Comparison of ENCODE assay signal across 16 cellular contexts in genomic region chr1:24558455-24558854, GRCh38. TPM values are rescaled to one million over a fixed set of nuclear protein-coding genes. Genes with fewer than 3 reads are reported as not detected.
DNase-seq lines count a peak whose midpoint lies in the region; ATAC-seq and TF ChIP-seq lines count a peak whose summit lies in the region.
"Had no signal": no experiment of that assay in that cellular context is flagged by ENCODE, and none has a peak within 500 bp of the region (broad histone marks: within the 10 kb centered on the region; RNA-seq: fewer than 3 reads in every experiment).

No MANE protein-coding gene starts in this region.

- H3K79me2 ChIP-seq in neural progenitor cell (ENCODE audit: low read depth), result no peaks in the 10 kb centered on the region

- H3K4me1 Mint-ChIP-seq in T-helper 17 cell, result peaks cover 5% of the 10 kb centered on the region
- H3K4me1 Mint-ChIP-seq in neural progenitor cell, result peaks cover 58% of the 10 kb centered on the region

- intact Hi-C loops in left ventricle myocardium superior (cut with micrococcal nuclease), result no loop called here
- intact Hi-C loops in Right ventricle myocardium inferior (cut with DNase I), result no loop called here

- no peaks in the 10 kb centered on the region for H3K4me1 ChIP-seq in neural progenitor cell
- H3K4me1 ChIP-seq: Caco-2 had no signal

- peaks cover 24% of the 10 kb centered on the region for H3K27me3 Mint-ChIP-seq in T-helper 17 cell
- H3K27me3 Mint-ChIP-seq in neural progenitor cell (ENCODE audit: insufficient read depth, low read depth), result peaks cover 28% of the 10 kb centered on the region

- no peak overlapping the region for H3K4me2 ChIP-seq in neural progenitor cell

- no peaks in the 10 kb centered on the region for H3K36me3 Mint-ChIP-seq in T-helper 17 cell (ENCODE audit: low read depth)
- H3K36me3 Mint-ChIP-seq in neural progenitor cell, result no peaks in the 10 kb centered on the region

- peak overlapping the region; percentile 47 for H3K4me3 Mint-ChIP-seq in T-helper 17 cell
- H3K4me3 Mint-ChIP-seq in neural progenitor cell, result peak overlapping the region; percentile 52

- H2AFZ ChIP-seq in neural progenitor cell (replicated peaks), result no peak overlapping the region

- H3K9ac ChIP-seq in neural progenitor cell, result no peak overlapping the region

- ATAC-seq in left ventricle myocardium superior, result peak; percentile 10
- ATAC-seq in Right ventricle myocardium inferior, result no peak
- no peak for ATAC-seq in T-helper 17 cell
- no peak for ATAC-seq in GM21528 (IDR thresholded peaks at IDR 0.05; ENCODE audit: low FRiP score, unreplicated experiment)
- no peak for ATAC-seq in GM19455 (IDR thresholded peaks at IDR 0.05; ENCODE audit: unreplicated experiment)
- ATAC-seq: GM12878 had no signal

- H3K27ac ChIP-seq in neural progenitor cell, result no peak overlapping the region

- no peak overlapping the region for H3K27ac Mint-ChIP-seq in T-helper 17 cell
- H3K27ac Mint-ChIP-seq in neural progenitor cell, result peak overlapping the region; percentile 42

- H4K20me1 ChIP-seq in neural progenitor cell (ENCODE audit: low read depth), result no peaks in the 10 kb centered on the region

- no peaks in the 10 kb centered on the region for H3K9me3 ChIP-seq in T-helper 17 cell (ENCODE audit: control insufficient read depth, low read length, poor library complexity, severe bottlenecking)
- H3K9me3 ChIP-seq in neural progenitor cell (ENCODE audit: low read depth), result no peaks in the 10 kb centered on the region
- H3K9me3 ChIP-seq: Caco-2 had no signal

- no peaks in the 10 kb centered on the region for H3K9me3 Mint-ChIP-seq in neural progenitor cell

- TF ChIP-seq CTCF in neural progenitor cell (IDR thresholded peaks at IDR 0.05), result no peak

- DNase-seq in left ventricle myocardium superior (no peak), Right ventricle myocardium inferior (ENCODE audit: missing footprints) (no peak), T-helper 17 cell (no peak), neural progenitor cell (ENCODE audit: low spot score) (no peak)
- no peak for DNase-seq in activated CD4-positive, alpha-beta T cell treated with anti-CD3 and anti-CD28 coated beads for 48 hours
- DNase-seq in NK-92 treated with Interleukin-12 subunit alpha and Interleukin-12 subunit beta, amount 100 ng/mL, for 24 hours (lab: John Stamatoyannopoulos, UW), result no peak
- DNase-seq: Caco-2, NCI-H1694, NCI-H2107, NCI-H345, SIG-M5 had no signal

- no peaks in the 10 kb centered on the region for H3K36me3 ChIP-seq in neural progenitor cell

- H3K27me3 ChIP-seq in neural progenitor cell, result peaks cover 50% of the 10 kb centered on the region

- H3K4me3 ChIP-seq in neural progenitor cell, result no peak overlapping the region
- H3K4me3 ChIP-seq: GM12878 had no signal

- no peaks in the 10 kb centered on the region for H3F3A ChIP-seq in neural progenitor cell (ENCODE audit: low read depth)

RNA-seq across cellular contexts. Expression of gene NCMAP, which starts 2.6 kb away (rescaled TPM):
- 0.27 TPM for total RNA-seq in left ventricle myocardium superior
- 0.22 TPM for total RNA-seq in Right ventricle myocardium inferior
- total RNA-seq in T-helper 17 cell, result not detected
- total RNA-seq in neural progenitor cell (ENCODE audit: low replicate concordance), result 0.49 TPM in 1 of 2 replicates, not detected in the other
- total RNA-seq: A172, G401, GM12878 had no signal

RNA-seq across cellular contexts. Expression of gene RCAN3, which starts 55.8 kb away (rescaled TPM):
- total RNA-seq in left ventricle myocardium superior (6.4 TPM), Right ventricle myocardium inferior (5.9 TPM), T-helper 17 cell (100 to 1,000 TPM; 152 to 160 TPM), neural progenitor cell (ENCODE audit: low replicate concordance) (7.5 and 9.3 TPM in 2 replicates)

Comparison
In these comparisons a context has a peak if more than half of its experiments do, and no peak if none do; other contexts are left out.
1. RNA of gene RCAN3, which starts 55.8 kb away (total RNA-seq): 152 to 160 TPM in T-helper 17 cell; 7.5 to 9.3 TPM in neural progenitor cell, 6.4 TPM in left ventricle myocardium superior (single experiment) and 5.9 TPM in Right ventricle myocardium inferior (single experiment); every median in the first group is over 10 times any median in the second.